Comparison of ENCODE assay signal across 8 cellular contexts in the genomic region with DNA sequence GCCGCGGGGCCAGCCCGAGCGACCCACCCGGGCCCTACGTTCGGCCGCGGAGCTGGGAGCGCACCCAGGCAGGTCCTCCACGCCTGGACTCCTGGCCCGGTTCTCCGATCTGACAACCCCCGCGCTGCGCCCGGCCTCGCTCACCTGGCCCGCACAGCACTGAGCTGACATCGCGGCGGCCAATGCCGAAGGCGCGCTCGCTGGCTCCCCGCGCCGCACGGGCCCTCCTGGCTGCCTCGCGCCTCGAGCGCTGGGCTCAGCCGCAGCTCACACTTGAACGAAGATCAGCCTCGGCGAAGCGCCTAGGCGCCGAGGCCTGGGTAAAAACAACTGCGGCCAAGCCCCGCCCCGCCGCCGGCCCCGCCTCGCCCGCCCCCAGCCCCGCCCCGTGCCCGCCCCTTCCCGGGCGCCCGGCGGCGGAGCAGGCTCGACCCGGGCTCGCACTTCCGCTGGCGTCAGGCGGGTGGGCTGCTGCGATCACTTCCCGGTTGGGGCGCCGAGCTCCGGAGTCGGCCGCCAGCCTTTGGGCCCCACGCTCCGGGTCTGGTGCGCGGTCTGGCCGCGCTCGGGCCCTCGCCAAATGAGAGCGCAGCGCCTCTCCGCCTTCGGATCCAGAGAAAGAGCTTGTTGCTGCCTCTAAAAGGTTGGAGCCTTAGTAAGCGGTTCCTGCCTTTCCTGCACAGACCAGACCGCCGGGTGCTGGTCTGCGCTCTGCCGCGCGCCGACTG. TPM values are rescaled to one million over a fixed set of nuclear protein-coding genes. Genes with fewer than 3 reads are reported as not detected.
A peak's percentile ranks its signal among the peaks of the same experiment; 100 is the strongest.
DNase-seq lines count a peak whose midpoint lies in the region; ATAC-seq and TF ChIP-seq lines count a peak whose summit lies in the region.

SERINC5 (minus strand) TSS at position 297 of the 728 bp plus-strand sequence; CDS start at position 171, 126 bp downstream.

- TF ChIP-seq CTCF in astrocyte of the cerebellum (IDR thresholded peaks at IDR 0.05; ENCODE audit: low read depth, low read length, missing control alignments) = no peak

- intact Hi-C loops in sciatic nerve (cut with DNase I) = loop anchor here (10.0 kb wide), 1 partner anchor 111 kb away; no protein-coding TSS in a partner anchor

- peak within 1 kb of the TSS; percentile 61 for H3K4me3 ChIP-seq in astrocyte of the cerebellum (ENCODE audit: low read depth, low read length)

- H3K9me3 ChIP-seq in KOPT-K1 (ENCODE audit: insufficient read depth, low read length, poor library complexity, severe bottlenecking) = no peaks in the 10 kb centered on the region

- DNase-seq in G401 (ENCODE audit: low spot score) = peak; percentile 78
- DNase-seq in T1000 (lab: John Stamatoyannopoulos, UW) = peak; percentile 63
- no peak for DNase-seq in astrocyte of the cerebellum (ENCODE audit: low read depth)
- peak; percentile 45 to 96 (median 83) for DNase-seq in hypothalamus (lab: John Stamatoyannopoulos, UW)
- peak; percentile 93 for DNase-seq in sciatic nerve (ENCODE audit: low spot score)
- DNase-seq in NCI-H128 (lab: John Stamatoyannopoulos, UW; ENCODE audit: unreplicated experiment) = no peak

- H3K27ac ChIP-seq in KOPT-K1 (ENCODE audit: low read depth, low read length, poor library complexity, severe bottlenecking) = peak within 1 kb of the TSS; percentile 89

- peaks cover 22% of the 10 kb centered on the region; the same call in 1 of the 2 replicates for H3K36me3 ChIP-seq in KOPT-K1 (ENCODE audit: insufficient read depth, low read length)

- ATAC-seq in GM21737 (IDR thresholded peaks at IDR 0.05; ENCODE audit: unreplicated experiment) = peak; percentile 86
- peak; percentile 92 for ATAC-seq in sciatic nerve

- in situ Hi-C loops in G401 (cut with HindIII; ENCODE audit: low sequenced_read_pairs) = no loop called here
- in situ Hi-C loops in astrocyte of the cerebellum (cut with HindIII; ENCODE audit: low sequenced_read_pairs) = no loop called here

RNA-seq across cellular contexts. Expression of gene SERINC5, which starts in this region (rescaled TPM):
- 3.1 and 6.0 TPM in 2 replicates for total RNA-seq in G401 (2014; rRNA removed; shearing (Covaris generic))
- 70.2 TPM for total RNA-seq in sciatic nerve

Comparison
In these comparisons a context has a peak if more than half of its experiments do, and no peak if none do; other contexts are left out.
1. RNA of gene SERINC5 (total RNA-seq): 70.2 TPM in sciatic nerve (single experiment); 3.1 to 6.0 TPM in G401; every median in the first group is over 10 times any median in the second.
2. DNase-seq: peak in G401 (single experiment), T1000 (single experiment), hypothalamus (51 of 51) and sciatic nerve (single experiment); none in astrocyte of the cerebellum (single experiment) and NCI-H128 (single experiment).